32 cellular contexts compared by ENCODE assay signal in the genomic region with DNA sequence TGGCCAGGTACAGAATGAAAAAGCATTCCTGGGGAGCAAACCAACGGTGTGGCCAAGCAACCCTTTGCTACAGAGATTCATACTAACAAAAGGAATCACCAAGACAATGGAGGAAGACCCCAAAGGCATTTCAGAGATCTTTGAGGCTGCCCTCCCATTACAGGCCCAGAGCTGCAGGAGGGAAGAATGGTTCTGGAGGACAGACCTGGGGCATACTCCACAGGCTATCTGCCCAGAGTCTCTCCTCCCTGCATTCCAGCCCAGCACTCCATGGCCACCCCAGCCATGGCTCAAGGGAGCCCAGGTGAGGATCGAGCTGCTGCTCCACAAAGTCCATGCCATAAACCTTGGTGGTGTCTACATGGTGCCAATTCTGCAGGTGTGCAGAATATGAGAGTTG.
"Had no signal": no experiment of that assay in that cellular context is flagged by ENCODE, and none has a peak within 500 bp of the region (broad histone marks: within the 10 kb centered on the region; RNA-seq: fewer than 3 reads in every experiment).

No MANE protein-coding gene starts in this region.

- H3K4me3 Mint-ChIP-seq: activated CD4-positive, alpha-beta memory T cell treated with anti-CD3 and anti-CD28 coated beads for 36 hours; activated CD4-positive, alpha-beta T cell treated with anti-CD3 and anti-CD28 coated beads, Interleukin-2, amount 10 ng/mL, durations not matched to agents 24 days and 14 days; activated T-cell treated with anti-CD3 and anti-CD28 coated beads, Interleukin-2, amount 50 U/mL, for 24 hours; nephron; stimulated activated memory B cell treated with anti-CD40 and anti-IgM and Interleukin-4, amounts not matched to agents 10 μg/mL and 1 μg/mL and 100 μg/mL, for 72 hours; stimulated activated naive CD8-positive, alpha-beta T cell treated with anti-CD3 and anti-CD28 coated beads, Interleukin-15, amount 100 ng/mL, for 72 hours had no signal

- H3K4me1 Mint-ChIP-seq: activated CD4-positive, alpha-beta T cell treated with anti-CD3 and anti-CD28 coated beads, Interleukin-2, amount 10 ng/mL, durations not matched to agents 24 days and 14 days; nephron had no signal

- H3K4me3 ChIP-seq: gastroesophageal sphincter, hepatocyte, left lung, lower lobe of right lung, mucosa of descending colon, pancreas, prostate gland, skin epidermis, upper lobe of left lung had no signal

- H3K79me2 ChIP-seq: hepatocyte had no signal

- H3K4me1 ChIP-seq: gastroesophageal sphincter, left lung, lower lobe of right lung, pancreas, prostate gland, upper lobe of left lung had no signal

- H3K9me3 ChIP-seq: gastroesophageal sphincter, left lung, lower lobe of right lung, mucosa of descending colon, neutrophil, pancreas, prostate gland, upper lobe of left lung had no signal

- H3K27me3 ChIP-seq: gastroesophageal sphincter, hepatocyte, left lung, neutrophil, pancreas, upper lobe of left lung had no signal

- H3K36me3 Mint-ChIP-seq: activated CD4-positive, alpha-beta memory T cell treated with anti-CD3 and anti-CD28 coated beads for 36 hours; stimulated activated memory B cell treated with anti-CD40 and anti-IgM and Interleukin-4, amounts not matched to agents 10 μg/mL and 1 μg/mL and 100 μg/mL, for 72 hours had no signal

- H3K4me2 ChIP-seq: hepatocyte had no signal

- FAIRE-seq: endothelial cell of umbilical vein, pancreas, TTC549 had no signal

- H3K9me3 Mint-ChIP-seq: activated CD4-positive, alpha-beta memory T cell treated with anti-CD3 and anti-CD28 coated beads for 36 hours; activated CD4-positive, alpha-beta T cell treated with anti-CD3 and anti-CD28 coated beads, Interleukin-2, amount 10 ng/mL, durations not matched to agents 24 days and 14 days; activated T-cell treated with anti-CD3 and anti-CD28 coated beads, Interleukin-2, amount 50 U/mL, for 24 hours; stimulated activated memory B cell treated with anti-CD40 and anti-IgM and Interleukin-4, amounts not matched to agents 10 μg/mL and 1 μg/mL and 100 μg/mL, for 72 hours; stimulated activated naive CD8-positive, alpha-beta T cell treated with anti-CD3 and anti-CD28 coated beads, Interleukin-15, amount 100 ng/mL, for 72 hours had no signal

- DNase-seq: activated CD4-positive, alpha-beta memory T cell treated with anti-CD3 and anti-CD28 coated beads for 36 hours; activated CD4-positive, alpha-beta T cell treated with anti-CD3 and anti-CD28 coated beads, Interleukin-2, amount 10 ng/mL, durations not matched to agents 24 days and 14 days; activated CD4-positive, CD25-positive, alpha-beta regulatory T cell treated with anti-CD3 and anti-CD28 coated beads, Interleukin-2, amount 50 U/mL, for 72 hours; activated CD8-positive, alpha-beta memory T cell treated with anti-CD3 and anti-CD28 coated beads, Interleukin-2, amount 50 U/mL, for 4 hours; activated gamma-delta T cell; activated naive CD4-positive, alpha-beta T cell treated with anti-CD3 and anti-CD28 coated beads, Interleukin-2, amount 50 U/mL, for 16 hours; activated T-cell treated with anti-CD3 and anti-CD28 coated beads, Interleukin-2, amount 50 U/mL, for 24 hours; amniotic stem cell; caudate nucleus; cortex of kidney; left lung; lower lobe of right lung; mesendoderm; mucosa of descending colon; pancreas; retina; stimulated activated CD4-positive, alpha-beta T cell treated with anti-CD3 and anti-CD28 coated beads, Interleukin-12 subunit alpha, Interleukin-12 subunit beta, amount 100 ng/mL, for 4 hours; stimulated activated CD4-positive, alpha-beta T cell treated with anti-CD3 and anti-CD28 coated beads, Interleukin-4, amount 100 ng/mL, for 24 hours; stimulated activated naive CD8-positive, alpha-beta T cell treated with anti-CD3 and anti-CD28 coated beads, Interleukin-15, amount 100 ng/mL, for 72 hours; substantia nigra; T-helper 9 cell; upper lobe of left lung; WERI-Rb-1 had no signal

- H3K27ac ChIP-seq: gastroesophageal sphincter, hepatocyte, left lung, lower lobe of right lung, neutrophil, pancreas, prostate gland, skin epidermis, upper lobe of left lung, WERI-Rb-1 had no signal

- H3K27ac Mint-ChIP-seq: activated CD4-positive, alpha-beta memory T cell treated with anti-CD3 and anti-CD28 coated beads for 36 hours; activated CD4-positive, alpha-beta T cell treated with anti-CD3 and anti-CD28 coated beads, Interleukin-2, amount 10 ng/mL, durations not matched to agents 24 days and 14 days; activated T-cell treated with anti-CD3 and anti-CD28 coated beads, Interleukin-2, amount 50 U/mL, for 24 hours; nephron; stimulated activated memory B cell treated with anti-CD40 and anti-IgM and Interleukin-4, amounts not matched to agents 10 μg/mL and 1 μg/mL and 100 μg/mL, for 72 hours; stimulated activated naive CD8-positive, alpha-beta T cell treated with anti-CD3 and anti-CD28 coated beads, Interleukin-15, amount 100 ng/mL, for 72 hours had no signal

- H3K36me3 ChIP-seq: gastroesophageal sphincter, left lung, lower lobe of right lung, neutrophil, pancreas, prostate gland, upper lobe of left lung, WERI-Rb-1 had no signal

- H3K27me3 Mint-ChIP-seq: activated CD4-positive, alpha-beta memory T cell treated with anti-CD3 and anti-CD28 coated beads for 36 hours; activated CD4-positive, alpha-beta T cell treated with anti-CD3 and anti-CD28 coated beads, Interleukin-2, amount 10 ng/mL, durations not matched to agents 24 days and 14 days; stimulated activated memory B cell treated with anti-CD40 and anti-IgM and Interleukin-4, amounts not matched to agents 10 μg/mL and 1 μg/mL and 100 μg/mL, for 72 hours; stimulated activated naive CD8-positive, alpha-beta T cell treated with anti-CD3 and anti-CD28 coated beads, Interleukin-15, amount 100 ng/mL, for 72 hours had no signal

- H2AFZ ChIP-seq: hepatocyte had no signal
